Comparison of ENCODE assay signal across 26 cellular contexts in genomic region chr11:129273322-129273721, GRCh38.
"Had no signal": no experiment of that assay in that cellular context is flagged by ENCODE, and none has a peak within 500 bp of the region (broad histone marks: within the 10 kb centered on the region; RNA-seq: fewer than 3 reads in every experiment).

No MANE protein-coding gene starts in this region.

- H3K27me3 Mint-ChIP-seq: progenitor cell of endocrine pancreas; stimulated activated naive B cell treated with anti-CD40 and anti-IgM and Interleukin-4, amounts not matched to agents 10 μg/mL and 1 μg/mL and 100 μg/mL, for 72 hours had no signal

- H3K27me3 ChIP-seq: right atrium auricular region, stomach, testis, thyroid gland, transverse colon, upper lobe of left lung, vagina had no signal

- H3K4me2 ChIP-seq: neural progenitor cell had no signal

- H3K27ac Mint-ChIP-seq: natural killer cell; nephron progenitor cell; neural progenitor cell; progenitor cell of endocrine pancreas; stimulated activated naive B cell treated with anti-CD40 and anti-IgM and Interleukin-4, amounts not matched to agents 10 μg/mL and 1 μg/mL and 100 μg/mL, for 72 hours had no signal

- H3K9ac ChIP-seq: neural progenitor cell had no signal

- DNase-seq: islet precursor cell; left ventricle myocardium superior; lower lobe of right lung; mammary epithelial cell; mesenchymal stem cell; natural killer cell; nephron progenitor cell; occipital lobe; stimulated activated CD4-positive, alpha-beta T cell treated with anti-CD3 and anti-CD28 coated beads, Interleukin-12 subunit alpha, Interleukin-12 subunit beta, amount 100 ng/mL, for 4 hours; stimulated activated CD4-positive, alpha-beta T cell treated with anti-CD3 and anti-CD28 coated beads, Interleukin-15, amount 100 ng/mL, for 24 hours; stimulated activated CD4-positive, alpha-beta T cell treated with anti-CD3 and anti-CD28 coated beads, Interleukin-2, amount 100 ng/mL, for 24 hours; stimulated activated CD4-positive, alpha-beta T cell treated with anti-CD3 and anti-CD28 coated beads, Interleukin-4, amount 100 ng/mL, for 1 hour; stimulated activated naive B cell treated with anti-CD40 and anti-IgM and Interleukin-4, amounts not matched to agents 10 μg/mL and 1 μg/mL and 100 μg/mL, for 72 hours; stimulated activated naive CD8-positive, alpha-beta T cell treated with anti-CD3 and anti-CD28 coated beads, Interleukin-15, Interleukin-2, amounts not matched to agents 100 U/mL and 50 U/mL, for 24 hours; stomach; testis; thyroid gland; transverse colon; upper lobe of left lung had no signal

- H3K9me3 Mint-ChIP-seq: natural killer cell; nephron progenitor cell; neural progenitor cell; stimulated activated naive B cell treated with anti-CD40 and anti-IgM and Interleukin-4, amounts not matched to agents 10 μg/mL and 1 μg/mL and 100 μg/mL, for 72 hours had no signal

- H3K4me3 ChIP-seq: lower lobe of right lung, neural progenitor cell, right atrium auricular region, skin epidermis, stomach, testis, thyroid gland, transverse colon, upper lobe of left lung, vagina had no signal

- H3K27ac ChIP-seq: lower lobe of right lung, neural progenitor cell, neutrophil, right atrium auricular region, skin epidermis, stomach, thyroid gland, transverse colon, upper lobe of left lung, vagina had no signal

- H3K36me3 ChIP-seq: lower lobe of right lung, neural progenitor cell, neutrophil, right atrium auricular region, stomach, thyroid gland, transverse colon, upper lobe of left lung, vagina had no signal

- H3K9me3 ChIP-seq: lower lobe of right lung, neutrophil, right atrium auricular region, stomach, testis, thyroid gland, transverse colon, upper lobe of left lung, vagina had no signal

- H3K4me3 Mint-ChIP-seq: natural killer cell; nephron progenitor cell; neural progenitor cell; stimulated activated naive B cell treated with anti-CD40 and anti-IgM and Interleukin-4, amounts not matched to agents 10 μg/mL and 1 μg/mL and 100 μg/mL, for 72 hours had no signal

- H3K36me3 Mint-ChIP-seq: natural killer cell; stimulated activated naive B cell treated with anti-CD40 and anti-IgM and Interleukin-4, amounts not matched to agents 10 μg/mL and 1 μg/mL and 100 μg/mL, for 72 hours had no signal

- ATAC-seq: left ventricle myocardium superior; lower lobe of right lung; natural killer cell; sciatic nerve; stimulated activated naive B cell treated with anti-CD40 and anti-IgM and Interleukin-4, amounts not matched to agents 10 μg/mL and 1 μg/mL and 100 μg/mL, for 72 hours; stimulated activated naive CD8-positive, alpha-beta T cell treated with anti-CD3 and anti-CD28 coated beads, Interleukin-15, Interleukin-2, amounts not matched to agents 100 U/mL and 50 U/mL, for 24 hours had no signal
